ENCODE assay signal across 8 cellular contexts in the genomic region with DNA sequence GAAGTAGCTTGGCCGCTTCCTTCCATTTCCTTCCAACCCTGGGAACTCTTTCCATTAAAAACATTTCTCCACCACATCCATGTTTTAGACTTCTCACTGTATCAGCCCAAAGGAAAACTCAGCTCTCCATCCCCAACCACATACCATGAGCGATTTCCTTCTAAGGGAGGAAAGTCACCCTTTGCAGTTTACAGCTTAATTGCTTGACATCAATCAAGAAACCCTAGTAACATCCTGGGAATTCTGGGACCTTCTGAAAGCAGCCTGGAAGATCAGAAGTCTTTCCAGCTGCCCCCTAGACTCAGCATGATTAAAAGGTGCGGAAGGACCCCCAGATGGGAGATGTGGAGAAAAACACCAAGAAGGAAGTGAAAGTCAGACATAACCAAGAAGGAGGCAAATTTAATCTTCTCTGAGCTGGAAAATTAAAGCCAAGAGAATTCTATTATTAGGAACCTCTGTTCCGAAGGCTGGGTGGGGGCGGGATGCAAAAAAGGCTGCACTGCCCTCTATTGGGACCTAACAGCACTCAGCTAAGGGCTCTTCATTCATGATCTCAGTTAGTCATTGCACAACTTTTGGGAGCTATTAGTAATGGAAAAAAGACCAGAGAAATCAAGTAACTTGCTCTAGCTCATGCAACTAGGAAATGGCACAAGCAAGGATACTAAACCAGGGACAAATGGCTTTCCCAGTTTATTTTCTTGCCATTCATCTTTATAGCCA.
DNase-seq lines count a peak whose midpoint lies in the region; ATAC-seq and TF ChIP-seq lines count a peak whose summit lies in the region.

No MANE protein-coding gene starts in this region.

- WGBS in right lobe of liver (ENCODE audit: insufficient coverage, low coverage, low lambda C conversion rate, missing lambda C conversion rate), result 40% methylated on average over 5 of the region's 5 CpGs
- WGBS in transverse colon (ENCODE audit: low coverage in 1 of 2), 2 donors, result 57 to 62% methylated on average over 3 to 5 of the region's 5 CpGs

- TF ChIP-seq POLR2A in right lobe of liver (IDR thresholded peaks at IDR 0.05) (no peak), transverse colon (IDR thresholded peaks at IDR 0.05) (no peak)

- peak; percentile 92 for ATAC-seq in Right ventricle myocardium inferior
- ATAC-seq in right lobe of liver, result peak; percentile 76 to 97 (median 86)
- ATAC-seq in HG02610 (IDR thresholded peaks at IDR 0.05; ENCODE audit: unreplicated experiment), result no peak

- DNase-seq in Right ventricle myocardium inferior (ENCODE audit: missing footprints) (peak; percentile 81), cardiac septum (ENCODE audit: low spot score) (no peak), NCI-H345 treated with DMSO at 0.1 percent for 48 hours (lab: John Stamatoyannopoulos, UW; ENCODE audit: unreplicated experiment) (peak; percentile 11), cerebellar cortex (ENCODE audit: low spot score) (peak; percentile 43), right lobe of liver (peak in 2 of 3 donors; percentile 26 to 62), transverse colon (peak; percentile 35)
- no peak for DNase-seq in activated CD4-positive, CD25-positive, alpha-beta regulatory T cell treated with anti-CD3 and anti-CD28 coated beads, Interleukin-2, amount 50 U/mL, for 72 hours

- H3K4me3 ChIP-seq in right lobe of liver (no peak overlapping the region), transverse colon (no peak overlapping the region)

- no peak for TF ChIP-seq EP300 in transverse colon (IDR thresholded peaks at IDR 0.05; ENCODE audit: low read depth)

- intact Hi-C loops in Right ventricle myocardium inferior (cut with DNase I) (loop anchor here (1.0 to 10.0 kb wide), 6 partner anchors 83 to 500 kb away; a partner anchor contains a TSS), cardiac septum (cut with DNase I) (loop anchor here (2.0 to 5.0 kb wide), 4 partner anchors 84 to 504 kb away; no protein-coding TSS in a partner anchor), right lobe of liver (cut with DNase I) (no loop called here), transverse colon (cut with DNase I; ENCODE audit: low total_unique reads) (loop anchor here (10.0 kb wide), 1 partner anchor 500 kb away; a partner anchor contains a TSS)

- peak overlapping the region in 1 of 3 donors; percentile 33 for H3K27ac ChIP-seq in right lobe of liver
- H3K27ac ChIP-seq in transverse colon, result peak overlapping the region; percentile 56 to 69 (median 64)

- H3K9me3 ChIP-seq in right lobe of liver (no peaks in the 10 kb centered on the region), transverse colon (no peaks in the 10 kb centered on the region)

- H3K36me3 ChIP-seq in right lobe of liver, result no peaks in the 10 kb centered on the region
- no peaks in the 10 kb centered on the region for H3K36me3 ChIP-seq in transverse colon

- in situ Hi-C loops in transverse colon (cut with MboI; ENCODE audit: low pct_ligation_motif_present in 1 of 4, low pct_unique_long_range_greater_than_20kb in 1 of 4, low sequenced_read_pairs in 3 of 4), result loop anchor here in 3 of 4 donors (25.0 kb wide), 1 partner anchor 313 kb away; no protein-coding TSS in a partner anchor

- no peaks in the 10 kb centered on the region for H3K27me3 ChIP-seq in right lobe of liver
- no peaks in the 10 kb centered on the region for H3K27me3 ChIP-seq in transverse colon

- TF ChIP-seq CTCF in right lobe of liver (IDR thresholded peaks at IDR 0.05), result peak; percentile 31 to 64 (median 48)
- peak; percentile 49 to 61 (median 50) for TF ChIP-seq CTCF in transverse colon (IDR thresholded peaks at IDR 0.05)

- H3K4me1 ChIP-seq in right lobe of liver (no peaks in the 10 kb centered on the region), transverse colon (peaks cover 8 to 44% (median 20%) of the 10 kb centered on the region in 4 donors)

Comparison
In these comparisons a context has a peak if more than half of its experiments do, and no peak if none do; other contexts are left out.
1. DNase-seq: peak in Right ventricle myocardium inferior (single experiment), NCI-H345 treated with DMSO at 0.1 percent for 48 hours (single experiment), cerebellar cortex (single experiment), right lobe of liver (2 of 3) and transverse colon (single experiment); none in cardiac septum (single experiment) and activated CD4-positive, CD25-positive, alpha-beta regulatory T cell treated with anti-CD3 and anti-CD28 coated beads, Interleukin-2, amount 50 U/mL, for 72 hours (single experiment).
2. intact Hi-C loops: an anchor here in Right ventricle myocardium inferior (1.0 to 10.0 kb wide), cardiac septum (2.0 to 5.0 kb wide) and transverse colon (10.0 kb wide); none called in right lobe of liver.